ENCODE assay signal across 15 cellular contexts in genomic region chr18:427005-427404, GRCh38.
DNase-seq lines count a peak whose midpoint lies in the region; ATAC-seq and TF ChIP-seq lines count a peak whose summit lies in the region.
"Had no signal": no experiment of that assay in that cellular context is flagged by ENCODE, and none has a peak within 500 bp of the region (broad histone marks: within the 10 kb centered on the region; RNA-seq: fewer than 3 reads in every experiment).

No MANE protein-coding gene starts in this region.

- no peak overlapping the region for H3K9ac ChIP-seq in SK-N-SH

- peak; percentile 41 for ATAC-seq in foreskin keratinocyte
- ATAC-seq in esophagus mucosa: no peak
- no peak for ATAC-seq in GM19324 (IDR thresholded peaks at IDR 0.05; ENCODE audit: low FRiP score, unreplicated experiment)
- ATAC-seq: HCT116 had no signal

- TF ChIP-seq RAD21 in SK-N-SH (IDR thresholded peaks at IDR 0.05; ENCODE audit: low read length): no peak

- H3K9me3 Mint-ChIP-seq in Calu3 (ENCODE audit: low read depth, unreplicated experiment): no peaks in the 10 kb centered on the region
- H3K9me3 Mint-ChIP-seq: activated T-helper 1 cell treated with anti-CD3 and anti-CD28 coated beads, Interleukin-12 subunit alpha, Interleukin-12 subunit beta, Interleukin-2, Interleukin-4 antibody, amounts not matched to agents 30 ng/mL and 10 ng/mL and 1 ng/mL, durations not matched to agents 14 hours and 24 hours and 36 hours; CD4-positive, alpha-beta memory T cell had no signal

- intact Hi-C loops in Calu3 (cut with micrococcal nuclease; ENCODE audit: unreplicated experiment): loop anchor here (10.0 kb wide), 1 partner anchor 48 kb away; no protein-coding TSS in a partner anchor

- H4K20me1 ChIP-seq in SK-N-SH (ENCODE audit: insufficient read depth): no peaks in the 10 kb centered on the region

- H3K27me3 ChIP-seq in SK-N-SH (ENCODE audit: insufficient read depth): no peaks in the 10 kb centered on the region
- H3K27me3 ChIP-seq in foreskin keratinocyte: no peaks in the 10 kb centered on the region

- TF ChIP-seq EP300 in SK-N-SH (IDR thresholded peaks at IDR 0.05; ENCODE audit: borderline replicate concordance in 1 of 2, low read depth in 1 of 2, low read length in 1 of 2): no peak

- peaks cover 6% of the 10 kb centered on the region for H3K36me3 Mint-ChIP-seq in Calu3 (ENCODE audit: insufficient read depth, unreplicated experiment)
- H3K36me3 Mint-ChIP-seq: CD4-positive, alpha-beta memory T cell had no signal

- no peak overlapping the region for H3K4me3 ChIP-seq in SK-N-SH (ENCODE audit: low read depth in 2 of 2, low read length in 1 of 2)
- H3K4me3 ChIP-seq: coronary artery had no signal

- H3K36me3 ChIP-seq in SK-N-SH (replicated peaks in 1 of 2; ENCODE audit: control insufficient read depth in 1 of 2, insufficient read depth in 2 of 2, low read length in 1 of 2): no peaks in the 10 kb centered on the region

- H3K4me1 Mint-ChIP-seq in Calu3 (ENCODE audit: low read depth, unreplicated experiment): peaks cover 3% of the 10 kb centered on the region
- H3K4me1 Mint-ChIP-seq: CD4-positive, alpha-beta memory T cell had no signal

- no TSS peak for BruUV-seq in Calu3 (replicated peaks; lab: Mats Ljungman, UMichigan)

- H2AFZ ChIP-seq in SK-N-SH (ENCODE audit: low read depth): no peak overlapping the region

- TF ChIP-seq CTCF in SK-N-SH (IDR thresholded peaks at IDR 0.05) (no peak), foreskin keratinocyte (conservative IDR thresholded peaks at IDR 0.05) (no peak), Calu3 (IDR thresholded peaks at IDR 0.05; ENCODE audit: unreplicated experiment) (no peak)

- H3K4me3 Mint-ChIP-seq in Calu3 (ENCODE audit: low read depth, unreplicated experiment): no peak overlapping the region
- H3K4me3 Mint-ChIP-seq: activated T-helper 1 cell treated with anti-CD3 and anti-CD28 coated beads, Interleukin-12 subunit alpha, Interleukin-12 subunit beta, Interleukin-2, Interleukin-4 antibody, amounts not matched to agents 30 ng/mL and 10 ng/mL and 1 ng/mL, durations not matched to agents 14 hours and 24 hours and 36 hours; CD4-positive, alpha-beta memory T cell had no signal

- POLR2A ChIA-PET in SK-N-SH (lab: Yijun Ruan, JAX): no interaction called here

- H3K27me3 Mint-ChIP-seq in Calu3 (ENCODE audit: unreplicated experiment): peaks cover 12% of the 10 kb centered on the region

- no peak overlapping the region for H3K4me2 ChIP-seq in SK-N-SH

- CTCF ChIA-PET in SK-N-SH (lab: Yijun Ruan, JAX): no interaction called here
- CTCF ChIA-PET in Calu3 (lab: Charles Lee): no interaction called here

- H3K27ac ChIP-seq in SK-N-SH (ENCODE audit: low read depth in 2 of 2, low read length in 1 of 2): no peak overlapping the region; a peak in 1 of 4 replicates
- H3K27ac ChIP-seq in foreskin keratinocyte: no peak overlapping the region

- no peaks in the 10 kb centered on the region for H3K79me2 ChIP-seq in SK-N-SH (ENCODE audit: insufficient read depth)

- H3K4me1 ChIP-seq in SK-N-SH (ENCODE audit: control insufficient read depth in 1 of 2, insufficient read depth in 2 of 2, low read depth in 1 of 2, low read length in 1 of 2): peaks cover 6 to 8% of the 10 kb centered on the region in 2 experiments; a peak in 2 of 4 replicates
- no peaks in the 10 kb centered on the region for H3K4me1 ChIP-seq in foreskin keratinocyte

- 64% methylated on average over 8 of the region's 8 CpGs for WGBS in SK-N-SH (ENCODE audit: low lambda C conversion rate)

- DNase-seq in stimulated activated CD4-positive, alpha-beta T cell treated with anti-CD3 and anti-CD28 coated beads, Interleukin-15, amount 100 ng/mL, for 24 hours: peak; percentile 7
- no peak for DNase-seq in stimulated activated CD4-positive, alpha-beta T cell treated with anti-CD3 and anti-CD28 coated beads, Interleukin-4, amount 100 ng/mL, for 1 hour
- DNase-seq in SK-N-SH: no peak
- no peak for DNase-seq in foreskin keratinocyte
- peak; percentile 66 for DNase-seq in stromal cell of bone marrow (ENCODE audit: low read depth)
- DNase-seq in Calu3: no peak
- DNase-seq: CD4-positive, alpha-beta memory T cell; mammary epithelial cell; NCI-H446 treated with DMSO at 0.1 percent for 48 hours; SHP77 treated with DMSO at 0.1 percent for 48 hours had no signal

- H3K27ac Mint-ChIP-seq in Calu3 (ENCODE audit: unreplicated experiment): no peak overlapping the region
- H3K27ac Mint-ChIP-seq: activated T-helper 1 cell treated with anti-CD3 and anti-CD28 coated beads, Interleukin-12 subunit alpha, Interleukin-12 subunit beta, Interleukin-2, Interleukin-4 antibody, amounts not matched to agents 30 ng/mL and 10 ng/mL and 1 ng/mL, durations not matched to agents 14 hours and 24 hours and 36 hours; CD4-positive, alpha-beta memory T cell had no signal

- no peaks in the 10 kb centered on the region for H3K9me3 ChIP-seq in SK-N-SH

- H3K9me2 ChIP-seq in SK-N-SH: no peaks in the 10 kb centered on the region

- H3F3A ChIP-seq in SK-N-SH (replicated peaks; ENCODE audit: insufficient read depth): peaks cover 6% of the 10 kb centered on the region

TF ChIP-seq in SK-N-SH, 30 proteins besides CTCF, POLR2A, EP300 and RAD21:
- TF ChIP-seq TEAD4 (IDR thresholded peaks at IDR 0.05; ENCODE audit: borderline replicate concordance, insufficient read depth): no peak
- TF ChIP-seq EZH2phosphoT487 (IDR thresholded peaks at IDR 0.05; ENCODE audit: borderline replicate concordance, low read depth): no peak
- peak; percentile 31 for TF ChIP-seq NFIC (IDR thresholded peaks at IDR 0.05; ENCODE audit: borderline replicate concordance)
- peak; percentile 26; the same call in 1 of the 2 replicates for TF ChIP-seq FOSL2 (IDR thresholded peaks at IDR 0.05; ENCODE audit: borderline replicate concordance, low read depth)
- peak; percentile 49; the same call in 1 of the 2 replicates for TF ChIP-seq TCF12 (IDR thresholded peaks at IDR 0.05)
- TF ChIP-seq, protein P1, sequence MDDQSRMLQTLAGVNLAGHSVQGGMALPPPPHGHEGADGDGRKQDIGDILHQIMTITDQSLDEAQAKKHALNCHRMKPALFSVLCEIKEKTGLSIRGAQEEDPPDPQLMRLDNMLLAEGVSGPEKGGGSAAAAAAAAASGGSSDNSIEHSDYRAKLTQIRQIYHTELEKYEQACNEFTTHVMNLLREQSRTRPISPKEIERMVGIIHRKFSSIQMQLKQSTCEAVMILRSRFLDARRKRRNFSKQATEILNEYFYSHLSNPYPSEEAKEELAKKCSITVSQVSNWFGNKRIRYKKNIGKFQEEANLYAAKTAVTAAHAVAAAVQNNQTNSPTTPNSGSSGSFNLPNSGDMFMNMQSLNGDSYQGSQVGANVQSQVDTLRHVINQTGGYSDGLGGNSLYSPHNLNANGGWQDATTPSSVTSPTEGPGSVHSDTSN (IDR thresholded peaks at IDR 0.05): 0 out of 2 replicates have a peak, but pooled peaks have one; percentile 22

Comparison
In these comparisons a context has a peak if more than half of its experiments do, and no peak if none do; other contexts are left out.
1. DNase-seq: peak in stimulated activated CD4-positive, alpha-beta T cell treated with anti-CD3 and anti-CD28 coated beads, Interleukin-15, amount 100 ng/mL, for 24 hours (single experiment) and stromal cell of bone marrow (single experiment); none in stimulated activated CD4-positive, alpha-beta T cell treated with anti-CD3 and anti-CD28 coated beads, Interleukin-4, amount 100 ng/mL, for 1 hour (single experiment), SK-N-SH (single experiment), foreskin keratinocyte (0 of 2) and Calu3 (single experiment).